Comparison of ENCODE assay signal across 8 cellular contexts in the genomic region with DNA sequence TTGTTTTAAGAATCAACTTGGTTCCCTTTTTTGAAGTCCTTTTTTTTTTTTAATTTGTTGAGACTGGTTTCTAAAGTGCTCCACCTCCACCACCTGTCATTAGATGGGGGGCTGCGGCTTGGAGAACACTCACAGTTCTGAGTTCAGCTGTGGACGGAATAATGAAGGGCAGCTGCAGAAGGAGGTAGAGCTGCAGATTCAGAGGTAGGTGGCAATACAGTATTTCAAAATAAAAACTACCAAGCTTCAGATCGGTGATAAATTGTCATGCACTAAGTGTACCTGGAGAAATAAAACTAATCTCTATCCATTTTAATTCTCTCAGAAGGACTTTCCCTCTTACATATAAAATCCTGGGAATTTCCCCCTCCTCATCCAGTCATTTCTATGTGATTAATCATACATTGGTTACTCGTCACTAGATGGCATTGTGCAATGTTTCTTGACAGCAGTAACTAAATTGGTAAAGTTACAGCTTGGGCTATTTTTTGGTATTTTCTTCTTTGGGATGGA.
A peak's percentile ranks its signal among the peaks of the same experiment; 100 is the strongest.
DNase-seq lines count a peak whose midpoint lies in the region; ATAC-seq and TF ChIP-seq lines count a peak whose summit lies in the region.

No MANE protein-coding gene starts in this region.

- intact Hi-C loops in gastrocnemius medialis (cut with DNase I; ENCODE audit: low total_unique reads): loop anchor here (1.0 kb wide), 1 partner anchor 83 kb away; no protein-coding TSS in a partner anchor

- H3K27me3 Mint-ChIP-seq in chondrocyte (ENCODE audit: low read depth) (no peaks in the 10 kb centered on the region), naive B cell (no peaks in the 10 kb centered on the region)

- H3K4me3 Mint-ChIP-seq in chondrocyte (ENCODE audit: unreplicated experiment) (no peak overlapping the region), naive B cell (peak overlapping the region; percentile 66 to 91 (median 78))

- DNase-seq in AG10803 (ENCODE audit: low read depth): peak; percentile 91
- DNase-seq in NCI-H2227 treated with DMSO at 0.1 percent for 48 hours (lab: John Stamatoyannopoulos, UW): peak; percentile 33
- no peak for DNase-seq in chondrocyte (ENCODE audit: low spot score)
- peak; percentile 80 for DNase-seq in naive B cell
- DNase-seq in gastrocnemius medialis: no peak
- no peak for DNase-seq in WERI-Rb-1

- no peaks in the 10 kb centered on the region for H3K9me3 ChIP-seq in gastrocnemius medialis
- H3K9me3 ChIP-seq in WERI-Rb-1 (ENCODE audit: severe bottlenecking): no peaks in the 10 kb centered on the region

- H3K4me3 ChIP-seq in AG10803 (ENCODE audit: low read length): no peak overlapping the region
- no peak overlapping the region for H3K4me3 ChIP-seq in gastrocnemius medialis
- no peak overlapping the region for H3K4me3 ChIP-seq in WERI-Rb-1 (ENCODE audit: low read depth, low read length)

- no peaks in the 10 kb centered on the region for H3K4me1 ChIP-seq in gastrocnemius medialis

- TF ChIP-seq POLR2A in GM18505 (IDR thresholded peaks at IDR 0.05; ENCODE audit: borderline replicate concordance, extremely low read depth, insufficient read depth, insufficient read length) (no peak), gastrocnemius medialis (IDR thresholded peaks at IDR 0.05) (no peak)

- no peak for TF ChIP-seq CTCF in AG10803 (conservative IDR thresholded peaks at IDR 0.05; ENCODE audit: low read length)
- TF ChIP-seq CTCF in chondrocyte (IDR thresholded peaks at IDR 0.05): peak; percentile 76
- peak in 1 of 5 experiments; percentile 10 for TF ChIP-seq CTCF in gastrocnemius medialis (IDR thresholded peaks at IDR 0.05 in 4 of 5, conservative IDR thresholded peaks at IDR 0.05 in 1 of 5)
- no peak for TF ChIP-seq CTCF in WERI-Rb-1 (IDR thresholded peaks at IDR 0.05; ENCODE audit: low read depth, low read length)

- in situ Hi-C loops in gastrocnemius medialis (cut with MboI; ENCODE audit: low sequenced_read_pairs in 4 of 4): no loop called here

- H3K36me3 Mint-ChIP-seq in chondrocyte (ENCODE audit: low read depth) (no peaks in the 10 kb centered on the region), naive B cell (peaks cover 4 to 7% of the 10 kb centered on the region in 2 donors)

- H3K36me3 ChIP-seq in gastrocnemius medialis (no peaks in the 10 kb centered on the region), WERI-Rb-1 (no peaks in the 10 kb centered on the region)

- H3K9me3 Mint-ChIP-seq in chondrocyte (ENCODE audit: low read depth): no peaks in the 10 kb centered on the region
- H3K9me3 Mint-ChIP-seq in naive B cell: peaks cover 0 to 3% (median 2%) of the 10 kb centered on the region in 7 donors

- H3K4me1 Mint-ChIP-seq in chondrocyte (ENCODE audit: low read depth) (peaks cover 33% of the 10 kb centered on the region), naive B cell (peaks cover 42 to 57% (median 47%) of the 10 kb centered on the region in 3 donors)

- ATAC-seq in GM18505 (IDR thresholded peaks at IDR 0.05; ENCODE audit: unreplicated experiment) (peak; percentile 71), HG02870 (IDR thresholded peaks at IDR 0.05; ENCODE audit: unreplicated experiment) (peak; percentile 56), naive B cell (ENCODE audit: low read depth in 2 of 2) (peak; percentile 92 to 95), gastrocnemius medialis (no peak)

- H3K27ac Mint-ChIP-seq in chondrocyte (ENCODE audit: unreplicated experiment): peak overlapping the region; percentile 3
- peak overlapping the region; percentile 2 to 93 (median 68) for H3K27ac Mint-ChIP-seq in naive B cell

- H3K27me3 ChIP-seq in gastrocnemius medialis: no peaks in the 10 kb centered on the region
- no peaks in the 10 kb centered on the region for H3K27me3 ChIP-seq in WERI-Rb-1 (ENCODE audit: insufficient read depth, low read depth, severe bottlenecking)

- H3K27ac ChIP-seq in gastrocnemius medialis (no peak overlapping the region), WERI-Rb-1 (no peak overlapping the region)

Comparison
In these comparisons a context has a peak if more than half of its experiments do, and no peak if none do; other contexts are left out.
1. DNase-seq: peak in AG10803 (single experiment), NCI-H2227 treated with DMSO at 0.1 percent for 48 hours (single experiment) and naive B cell (single experiment); none in chondrocyte (single experiment), gastrocnemius medialis (0 of 2) and WERI-Rb-1 (single experiment).
2. ATAC-seq: peak in GM18505 (single experiment), HG02870 (single experiment) and naive B cell (2 of 2); none in gastrocnemius medialis (0 of 2).